ENCODE assay signal across 30 cellular contexts in the genomic region with DNA sequence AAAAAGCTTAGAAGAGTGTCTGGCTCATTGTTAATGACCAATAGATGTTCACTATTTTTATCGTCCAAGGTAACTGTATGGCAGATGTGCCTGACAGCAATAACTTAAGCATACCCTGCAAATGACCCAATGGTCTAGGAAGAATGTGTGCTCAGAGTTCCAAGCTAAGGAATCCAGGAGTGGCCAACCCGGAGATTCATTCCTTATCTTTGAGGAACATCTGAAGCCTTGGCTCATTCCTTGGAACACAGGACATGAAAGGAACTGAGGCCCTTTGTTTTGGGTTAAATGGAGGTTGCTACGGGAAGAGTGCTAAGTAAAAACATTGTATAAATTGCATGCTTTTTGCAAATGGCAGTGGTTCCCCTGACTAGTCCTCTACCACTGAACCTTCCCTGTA.
"Had no signal": no experiment of that assay in that cellular context is flagged by ENCODE, and none has a peak within 500 bp of the region (broad histone marks: within the 10 kb centered on the region; RNA-seq: fewer than 3 reads in every experiment).

No MANE protein-coding gene starts in this region.

- H3K9me3 ChIP-seq: ascending aorta, colonic mucosa, esophagus muscularis mucosa, gastroesophageal sphincter had no signal

- H3K9me3 Mint-ChIP-seq: activated CD4-positive, alpha-beta T cell treated with anti-CD3 and anti-CD28 coated beads, Interleukin-2, amount 10 ng/mL, durations not matched to agents 24 days and 14 days; activated naive CD4-positive, alpha-beta T cell treated with anti-CD3 and anti-CD28 coated beads, Interleukin-2, amount 10 ng/mL, durations not matched to agents 7 days and 5 days; activated naive CD4-positive, alpha-beta T cell treated with anti-CD3 and anti-CD28 coated beads, Interleukin-2, amount 50 U/mL, for 72 hours; activated naive CD8-positive, alpha-beta T cell treated with anti-CD3 and anti-CD28 coated beads, Interleukin-2, amount 10 ng/mL, durations not matched to agents 7 days and 5 days; activated T-cell treated with anti-CD3 and anti-CD28 coated beads, Interleukin-2, amount 50 U/mL, for 24 hours; activated T-cell treated with anti-CD3 and anti-CD28 coated beads, Interleukin-2, amount 50 U/mL, for 72 hours had no signal

- H3K27ac Mint-ChIP-seq: activated CD4-positive, alpha-beta memory T cell treated with anti-CD3 and anti-CD28 coated beads for 36 hours; activated CD4-positive, alpha-beta T cell treated with anti-CD3 and anti-CD28 coated beads for 36 hours; activated CD4-positive, alpha-beta T cell treated with anti-CD3 and anti-CD28 coated beads, Interleukin-2, amount 10 ng/mL, durations not matched to agents 24 days and 14 days; activated CD8-positive, alpha-beta T cell treated with anti-CD3 and anti-CD28 coated beads, Interleukin-2, amount 10 ng/mL, durations not matched to agents 7 days and 5 days; activated naive CD4-positive, alpha-beta T cell treated with anti-CD3 and anti-CD28 coated beads, Interleukin-2, amount 10 ng/mL, durations not matched to agents 7 days and 5 days; activated naive CD4-positive, alpha-beta T cell treated with anti-CD3 and anti-CD28 coated beads, Interleukin-2, amount 50 U/mL, for 72 hours; activated naive CD8-positive, alpha-beta T cell treated with anti-CD3 and anti-CD28 coated beads, Interleukin-2, amount 10 ng/mL, durations not matched to agents 7 days and 5 days; activated T-cell treated with anti-CD3 and anti-CD28 coated beads, Interleukin-2, amount 50 U/mL, for 24 hours; activated T-cell treated with anti-CD3 and anti-CD28 coated beads, Interleukin-2, amount 50 U/mL, for 72 hours; brain; endodermal cell had no signal

- H3K36me3 Mint-ChIP-seq: activated CD4-positive, alpha-beta memory T cell treated with anti-CD3 and anti-CD28 coated beads for 36 hours; activated naive CD4-positive, alpha-beta T cell treated with anti-CD3 and anti-CD28 coated beads, Interleukin-2, amount 10 ng/mL, durations not matched to agents 7 days and 5 days; activated naive CD4-positive, alpha-beta T cell treated with anti-CD3 and anti-CD28 coated beads, Interleukin-2, amount 50 U/mL, for 72 hours; activated naive CD8-positive, alpha-beta T cell treated with anti-CD3 and anti-CD28 coated beads, Interleukin-2, amount 10 ng/mL, durations not matched to agents 7 days and 5 days; brain had no signal

- H3K27me3 Mint-ChIP-seq: activated CD4-positive, alpha-beta memory T cell treated with anti-CD3 and anti-CD28 coated beads for 36 hours; activated CD4-positive, alpha-beta T cell treated with anti-CD3 and anti-CD28 coated beads for 36 hours; activated CD4-positive, alpha-beta T cell treated with anti-CD3 and anti-CD28 coated beads, Interleukin-2, amount 10 ng/mL, durations not matched to agents 24 days and 14 days; activated naive CD4-positive, alpha-beta T cell treated with anti-CD3 and anti-CD28 coated beads, Interleukin-2, amount 10 ng/mL, durations not matched to agents 7 days and 5 days; activated naive CD8-positive, alpha-beta T cell treated with anti-CD3 and anti-CD28 coated beads, Interleukin-2, amount 10 ng/mL, durations not matched to agents 7 days and 5 days had no signal

- H3K4me3 ChIP-seq: ascending aorta, breast epithelium, cardiac muscle cell, colonic mucosa, dorsolateral prefrontal cortex, esophagus muscularis mucosa, gastroesophageal sphincter had no signal

- H3K4me3 Mint-ChIP-seq: activated CD4-positive, alpha-beta memory T cell treated with anti-CD3 and anti-CD28 coated beads for 36 hours; activated CD4-positive, alpha-beta T cell treated with anti-CD3 and anti-CD28 coated beads for 36 hours; activated CD4-positive, alpha-beta T cell treated with anti-CD3 and anti-CD28 coated beads, Interleukin-2, amount 10 ng/mL, durations not matched to agents 24 days and 14 days; activated CD8-positive, alpha-beta T cell treated with anti-CD3 and anti-CD28 coated beads, Interleukin-2, amount 10 ng/mL, durations not matched to agents 7 days and 5 days; activated naive CD4-positive, alpha-beta T cell treated with anti-CD3 and anti-CD28 coated beads, Interleukin-2, amount 10 ng/mL, durations not matched to agents 7 days and 5 days; activated naive CD8-positive, alpha-beta T cell treated with anti-CD3 and anti-CD28 coated beads, Interleukin-2, amount 10 ng/mL, durations not matched to agents 7 days and 5 days; activated T-cell treated with anti-CD3 and anti-CD28 coated beads, Interleukin-2, amount 50 U/mL, for 24 hours; activated T-cell treated with anti-CD3 and anti-CD28 coated beads, Interleukin-2, amount 50 U/mL, for 72 hours; brain; endodermal cell had no signal

- H3K27ac ChIP-seq: ascending aorta, breast epithelium, cardiac muscle cell, colonic mucosa, dorsolateral prefrontal cortex, esophagus muscularis mucosa, gastroesophageal sphincter had no signal

- DNase-seq: activated CD4-positive, alpha-beta memory T cell treated with anti-CD3 and anti-CD28 coated beads for 36 hours; activated CD4-positive, alpha-beta T cell treated with anti-CD3 and anti-CD28 coated beads for 36 hours; activated CD4-positive, alpha-beta T cell treated with anti-CD3 and anti-CD28 coated beads, Interleukin-2, amount 10 ng/mL, durations not matched to agents 24 days and 14 days; activated CD4-positive, CD25-positive, alpha-beta regulatory T cell; activated CD4-positive, CD25-positive, alpha-beta regulatory T cell treated with anti-CD3 and anti-CD28 coated beads, Interleukin-2, amount 50 U/mL, for 72 hours; activated CD8-positive, alpha-beta memory T cell treated with anti-CD3 and anti-CD28 coated beads, Interleukin-2, amount 50 U/mL, for 48 hours; activated CD8-positive, alpha-beta T cell treated with anti-CD3 and anti-CD28 coated beads, Interleukin-2, amount 10 ng/mL, durations not matched to agents 7 days and 5 days; activated gamma-delta T cell; activated naive CD4-positive, alpha-beta T cell; activated naive CD4-positive, alpha-beta T cell treated with anti-CD3 and anti-CD28 coated beads, Interleukin-2, amount 10 ng/mL, durations not matched to agents 7 days and 5 days; activated naive CD8-positive, alpha-beta T cell treated with anti-CD3 and anti-CD28 coated beads, Interleukin-2, amount 10 ng/mL, durations not matched to agents 7 days and 5 days; activated T-cell treated with anti-CD3 and anti-CD28 coated beads for 4 hours; activated T-cell treated with anti-CD3 and anti-CD28 coated beads, Interleukin-2, amount 50 U/mL, for 24 hours; activated T-cell treated with anti-CD3 and anti-CD28 coated beads, Interleukin-2, amount 50 U/mL, for 72 hours; central memory CD4-positive, alpha-beta T cell; cerebellar nuclear complex; colonic mucosa; dorsolateral prefrontal cortex; effector memory CD4-positive, alpha-beta T cell; endodermal cell; erythroblast; foreskin melanocyte; T-helper 2 cell had no signal

- H3K4me1 Mint-ChIP-seq: activated CD4-positive, alpha-beta T cell treated with anti-CD3 and anti-CD28 coated beads for 36 hours; activated CD4-positive, alpha-beta T cell treated with anti-CD3 and anti-CD28 coated beads, Interleukin-2, amount 10 ng/mL, durations not matched to agents 24 days and 14 days; activated naive CD4-positive, alpha-beta T cell treated with anti-CD3 and anti-CD28 coated beads, Interleukin-2, amount 10 ng/mL, durations not matched to agents 7 days and 5 days; activated naive CD8-positive, alpha-beta T cell treated with anti-CD3 and anti-CD28 coated beads, Interleukin-2, amount 10 ng/mL, durations not matched to agents 7 days and 5 days; brain; endodermal cell had no signal

- H3K27me3 ChIP-seq: ascending aorta, cardiac muscle cell, colonic mucosa, esophagus muscularis mucosa, gastroesophageal sphincter had no signal

- H3K4me1 ChIP-seq: ascending aorta, breast epithelium, colonic mucosa, gastroesophageal sphincter had no signal

- H3K36me3 ChIP-seq: ascending aorta, breast epithelium, cardiac muscle cell, colonic mucosa, esophagus muscularis mucosa, gastroesophageal sphincter had no signal
